Comparison of ENCODE assay signal across 8 cellular contexts in the genomic region with DNA sequence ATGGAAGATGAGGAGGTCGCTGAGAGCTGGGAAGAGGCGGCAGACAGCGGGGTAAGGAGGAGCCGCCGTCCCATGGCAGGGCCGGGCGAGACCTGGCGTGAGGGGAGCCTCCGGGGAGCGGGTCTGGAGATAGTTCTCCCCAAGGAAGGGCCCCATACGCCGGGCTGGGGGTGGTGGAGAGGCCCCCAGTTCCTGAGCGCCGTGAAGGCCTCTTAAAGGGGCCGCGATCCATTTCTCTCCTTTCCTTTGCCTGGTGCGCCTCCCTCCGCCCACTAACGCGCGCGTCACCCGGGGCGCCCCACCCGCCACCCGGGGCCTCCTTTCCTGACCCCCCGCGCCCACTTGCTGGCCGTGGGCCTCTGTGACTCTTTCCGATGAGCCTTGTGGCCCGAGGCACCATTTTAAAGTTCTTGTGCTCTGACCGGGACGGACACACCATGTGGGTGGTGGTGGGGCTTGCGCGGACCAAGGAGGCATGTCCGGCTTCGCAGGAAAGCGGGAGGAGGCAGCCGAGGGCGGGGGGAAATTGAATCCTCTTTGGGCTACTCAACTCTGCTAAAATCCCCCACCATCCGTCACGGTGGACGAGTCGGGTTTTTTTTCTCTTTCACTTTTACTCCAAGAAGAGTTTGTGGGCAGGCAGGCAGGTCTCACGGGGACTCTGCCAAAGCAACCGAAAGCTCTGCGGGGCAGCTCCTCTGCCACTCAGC. TPM values are rescaled to one million over a fixed set of nuclear protein-coding genes. Genes with fewer than 3 reads are reported as not detected.
DNase-seq lines count a peak whose midpoint lies in the region; ATAC-seq and TF ChIP-seq lines count a peak whose summit lies in the region.

No MANE protein-coding gene starts in this region.

- no peaks in the 10 kb centered on the region for H3K36me3 Mint-ChIP-seq in neural crest cell (ENCODE audit: low read depth)

- intact Hi-C loops in stomach (cut with DNase I; ENCODE audit: low total_unique reads) = no loop called here

- H3K9me3 ChIP-seq in stomach = no peaks in the 10 kb centered on the region

- H3K4me3 ChIP-seq in fibroblast of the aortic adventitia (ENCODE audit: low read depth, low read length) = peak overlapping the region; percentile 85
- peak overlapping the region; percentile 66 to 78 (median 70) for H3K4me3 ChIP-seq in stomach

- peak overlapping the region; percentile 97 to 98 (median 98) for H3K27ac ChIP-seq in stomach

- H3K4me1 ChIP-seq in stomach = peaks cover 26 to 79% (median 54%) of the 10 kb centered on the region in 4 donors

- H3K27me3 Mint-ChIP-seq in neural crest cell (ENCODE audit: low read depth) = no peaks in the 10 kb centered on the region

- TF ChIP-seq POLR2A in stomach (IDR thresholded peaks at IDR 0.05) = peak in 1 of 4 donors; percentile 71

- H3K9me3 Mint-ChIP-seq in neural crest cell = no peaks in the 10 kb centered on the region

- in situ Hi-C loops in Caki2 (cut with HindIII; ENCODE audit: low pct_unique_long_range_greater_than_20kb, low sequenced_read_pairs) = no loop called here

- no peaks in the 10 kb centered on the region for H3K36me3 ChIP-seq in stomach

- 0 to 1% (median 0%) methylated on average over 44 to 47 of the region's 47 CpGs for WGBS in stomach, 5 donors

- TF ChIP-seq EP300 in stomach (IDR thresholded peaks at IDR 0.05) = no peak

- ATAC-seq in GM19455 (IDR thresholded peaks at IDR 0.05; ENCODE audit: unreplicated experiment) = peak; percentile 64

- peak overlapping the region; percentile 99 for H3K27ac Mint-ChIP-seq in neural crest cell (ENCODE audit: unreplicated experiment)

- no peaks in the 10 kb centered on the region for H3K27me3 ChIP-seq in stomach

- peaks cover 32% of the 10 kb centered on the region for H3K4me1 Mint-ChIP-seq in neural crest cell

- peak overlapping the region; percentile 98 for H3K4me3 Mint-ChIP-seq in neural crest cell

- DNase-seq in Caki2 (ENCODE audit: low read depth) (peak; percentile 94), HK-2 (ENCODE audit: unreplicated experiment) (peak; percentile 85), fibroblast of the aortic adventitia (ENCODE audit: low read depth) (peak; percentile 90), neural crest cell (ENCODE audit: low read depth, low spot score) (peak; percentile 60), stomach (peak; percentile 74)
- DNase-seq in activated T-helper 1 cell treated with anti-CD3 and anti-CD28 coated beads, Interleukin-2, amount 50 U/mL, for 16 hours (ENCODE audit: low read depth in 1 of 2, low spot score in 1 of 2) = peak; percentile 48 to 79

- TF ChIP-seq CTCF in fibroblast of the aortic adventitia (IDR thresholded peaks at IDR 0.05; ENCODE audit: insufficient read depth, low read length) (no peak), neural crest cell (conservative IDR thresholded peaks at IDR 0.05) (no peak), stomach (IDR thresholded peaks at IDR 0.05) (no peak)

TF ChIP-seq in PFSK-1, 5 proteins besides CTCF, POLR2A, EP300 and RAD21:
- TF ChIP-seq, protein P1, sequence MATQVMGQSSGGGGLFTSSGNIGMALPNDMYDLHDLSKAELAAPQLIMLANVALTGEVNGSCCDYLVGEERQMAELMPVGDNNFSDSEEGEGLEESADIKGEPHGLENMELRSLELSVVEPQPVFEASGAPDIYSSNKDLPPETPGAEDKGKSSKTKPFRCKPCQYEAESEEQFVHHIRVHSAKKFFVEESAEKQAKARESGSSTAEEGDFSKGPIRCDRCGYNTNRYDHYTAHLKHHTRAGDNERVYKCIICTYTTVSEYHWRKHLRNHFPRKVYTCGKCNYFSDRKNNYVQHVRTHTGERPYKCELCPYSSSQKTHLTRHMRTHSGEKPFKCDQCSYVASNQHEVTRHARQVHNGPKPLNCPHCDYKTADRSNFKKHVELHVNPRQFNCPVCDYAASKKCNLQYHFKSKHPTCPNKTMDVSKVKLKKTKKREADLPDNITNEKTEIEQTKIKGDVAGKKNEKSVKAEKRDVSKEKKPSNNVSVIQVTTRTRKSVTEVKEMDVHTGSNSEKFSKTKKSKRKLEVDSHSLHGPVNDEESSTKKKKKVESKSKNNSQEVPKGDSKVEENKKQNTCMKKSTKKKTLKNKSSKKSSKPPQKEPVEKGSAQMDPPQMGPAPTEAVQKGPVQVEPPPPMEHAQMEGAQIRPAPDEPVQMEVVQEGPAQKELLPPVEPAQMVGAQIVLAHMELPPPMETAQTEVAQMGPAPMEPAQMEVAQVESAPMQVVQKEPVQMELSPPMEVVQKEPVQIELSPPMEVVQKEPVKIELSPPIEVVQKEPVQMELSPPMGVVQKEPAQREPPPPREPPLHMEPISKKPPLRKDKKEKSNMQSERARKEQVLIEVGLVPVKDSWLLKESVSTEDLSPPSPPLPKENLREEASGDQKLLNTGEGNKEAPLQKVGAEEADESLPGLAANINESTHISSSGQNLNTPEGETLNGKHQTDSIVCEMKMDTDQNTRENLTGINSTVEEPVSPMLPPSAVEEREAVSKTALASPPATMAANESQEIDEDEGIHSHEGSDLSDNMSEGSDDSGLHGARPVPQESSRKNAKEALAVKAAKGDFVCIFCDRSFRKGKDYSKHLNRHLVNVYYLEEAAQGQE (IDR thresholded peaks at IDR 0.05; ENCODE audit: insufficient read depth in 1 of 2, low read depth in 2 of 2, low read length in 2 of 2) = 0 out of 4 replicates have a peak, but pooled peaks of 1 of the 2 experiments have one; percentile 15
- TF ChIP-seq FOXP2 (optimal IDR thresholded peaks at IDR 0.05; ENCODE audit: borderline replicate concordance, extremely low read depth, extremely low read length, insufficient read depth) (no peak), TAF1 (IDR thresholded peaks at IDR 0.05; ENCODE audit: borderline replicate concordance, insufficient read depth, low read length) (no peak; the same call in 1 of the 2 replicates), SIN3A (IDR thresholded peaks at IDR 0.05; ENCODE audit: borderline replicate concordance, insufficient read depth, low read length) (no peak), POLR2AphosphoS5 (IDR thresholded peaks at IDR 0.05; ENCODE audit: low read depth, low read length) (peak; percentile 87)

RNA-seq across cellular contexts. Expression of a gene that starts 0.4 kb away (rescaled TPM):
- total RNA-seq in Caki2 (2014; rRNA removed; shearing (Covaris generic); ENCODE audit: low replicate concordance) = 114 and 125 TPM in 2 replicates
- polyA plus RNA-seq in PFSK-1 (2012; ENCODE audit: insufficient read length, low read depth) = 137 TPM
- total RNA-seq in fibroblast of the aortic adventitia (ENCODE audit: low replicate concordance) (67.1 and 97.9 TPM in 2 replicates), neural crest cell (153 and 165 TPM in 2 replicates), stomach (10 to 100 TPM; 15.8 to 86.6 (median 44.3) TPM)
- polyA plus RNA-seq in stomach = 10 to 100 TPM; 41.9 to 66.9 (median 57.1) TPM

RNA-seq across cellular contexts. Expression of a gene that starts 15.1 kb away (rescaled TPM):
- 11.4 and 24.2 TPM in 2 replicates for total RNA-seq in Caki2 (2014; rRNA removed; shearing (Covaris generic); ENCODE audit: low replicate concordance)
- polyA plus RNA-seq in PFSK-1 (2012; ENCODE audit: insufficient read length, low read depth) = 17.5 TPM
- total RNA-seq in fibroblast of the aortic adventitia (ENCODE audit: low replicate concordance) (16.5 and 18.6 TPM in 2 replicates), neural crest cell (24.3 and 24.6 TPM in 2 replicates), stomach (10 to 100 TPM; 11.1 to 35.4 (median 18.7) TPM)
- polyA plus RNA-seq in stomach = 1 to 10 TPM; 4.3 to 9.7 (median 6.9) TPM

Comparison
In these comparisons a context has a peak if more than half of its experiments do, and no peak if none do; other contexts are left out.
1. Peak in every context shown above with its lines: DNase-seq, ATAC-seq, H3K4me3 ChIP-seq and H3K27ac ChIP-seq.